8 cellular contexts compared by ENCODE assay signal in the genomic region with DNA sequence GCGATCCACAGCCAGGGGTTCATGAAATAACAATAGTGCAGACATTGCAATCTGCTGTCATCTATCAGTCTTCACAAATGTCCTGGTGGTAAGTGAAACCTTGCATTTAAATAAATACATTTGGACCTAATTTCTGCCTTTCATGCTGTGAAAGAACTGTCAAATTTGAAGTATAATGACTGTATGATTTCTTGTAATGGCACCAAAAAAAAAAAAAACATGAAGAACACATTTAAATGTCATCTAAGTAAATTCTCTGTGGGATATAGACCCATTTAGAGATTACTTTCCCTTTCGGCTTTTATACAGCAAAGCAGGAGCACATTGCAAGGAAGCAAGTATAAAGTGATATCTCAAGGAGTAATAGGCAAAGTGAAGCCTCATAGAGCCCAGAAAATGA.
"Had no signal": no experiment of that assay in that cellular context is flagged by ENCODE, and none has a peak within 500 bp of the region (broad histone marks: within the 10 kb centered on the region; RNA-seq: fewer than 3 reads in every experiment).

No MANE protein-coding gene starts in this region.

- H3K36me3 ChIP-seq: HAP-1 had no signal

- H3K9me3 ChIP-seq: HAP-1 had no signal

- DNase-seq: GM23248, GOT3, H7, H9, HCEC 1CT, HFFc6 had no signal

- H2AFZ ChIP-seq: GM23248, GM23338 had no signal

- H3K27ac Mint-ChIP-seq: GM23338, H9, HFFc6 had no signal

- H3K27ac ChIP-seq: GM23248 had no signal

- H3K9me3 Mint-ChIP-seq: GM23338, H9 had no signal

- H3K4me3 Mint-ChIP-seq: GM23338, H9, HFFc6 had no signal

- H3K4me2 ChIP-seq: GM23338 had no signal

- H3K4me3 ChIP-seq: GM23248, GM23338, HAP-1 had no signal

- H3K9ac ChIP-seq: GM23248 had no signal
